In the genomic region with DNA sequence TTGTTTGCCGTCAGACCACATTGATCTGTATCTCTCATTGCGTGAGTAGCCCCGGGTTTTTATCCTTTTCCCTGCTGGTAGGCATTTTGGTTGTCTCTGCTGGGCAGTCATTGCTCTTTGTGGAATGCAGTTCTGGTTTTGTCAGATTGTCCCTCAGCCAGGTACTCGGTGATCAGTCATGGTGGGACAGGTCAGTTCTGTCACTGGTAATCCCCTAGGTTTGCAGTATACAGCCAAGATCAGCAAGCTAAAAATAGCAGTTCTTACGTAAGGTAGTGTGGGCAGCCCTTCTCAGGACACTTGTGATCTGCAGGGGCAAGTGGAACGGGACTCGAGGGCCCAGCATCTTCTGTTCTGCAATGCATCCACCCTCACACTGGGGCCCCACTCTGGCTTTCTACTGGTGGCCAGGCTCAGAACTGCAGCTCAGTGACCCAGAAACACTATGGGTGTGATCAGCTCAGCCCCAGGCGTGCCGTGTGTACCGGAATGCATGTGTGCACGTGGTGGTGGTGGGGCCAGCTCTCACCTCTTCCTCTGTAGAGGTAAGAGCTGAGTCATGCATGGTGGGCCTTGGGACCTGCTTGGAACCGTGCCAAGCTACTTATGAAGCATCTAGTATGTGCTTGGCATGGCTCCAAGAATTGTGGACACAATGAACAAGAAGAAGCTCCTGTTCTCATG, we compare ENCODE assay signal across 8 cellular contexts. TPM values are rescaled to one million over a fixed set of nuclear protein-coding genes. Genes with fewer than 3 reads are reported as not detected.
DNase-seq lines count a peak whose midpoint lies in the region; ATAC-seq and TF ChIP-seq lines count a peak whose summit lies in the region.

No MANE protein-coding gene starts in this region.

- no peak overlapping the region for H4K5ac ChIP-seq in H9 (ENCODE audit: insufficient read length, low read depth, low read length)

- no peak overlapping the region for H2BK120ac ChIP-seq in H9 (ENCODE audit: low read depth, low read length, poor library complexity, severe bottlenecking)

- no peak overlapping the region for H2BK15ac ChIP-seq in H9 (ENCODE audit: low read depth, low read length)

- no peak overlapping the region for H3K4me2 ChIP-seq in H9 (ENCODE audit: insufficient read depth, insufficient read length, low read length)

- H3K9me3 ChIP-seq in H9 (ENCODE audit: control insufficient read depth, low read depth, low read length), result no peaks in the 10 kb centered on the region

- H3K9me3 Mint-ChIP-seq in H9, result no peaks in the 10 kb centered on the region

- peaks cover 2% of the 10 kb centered on the region; the same call in 1 of the 2 replicates for H3K79me2 ChIP-seq in H9 (ENCODE audit: insufficient read depth, low read length)

- peaks cover 3% of the 10 kb centered on the region for H3K79me1 ChIP-seq in H9 (ENCODE audit: insufficient read depth, low read depth, low read length, poor library complexity, severe bottlenecking)

- no peak overlapping the region for H3K56ac ChIP-seq in H9 (ENCODE audit: insufficient read length, low read depth, low read length)

- no peak overlapping the region for H3K4me3 ChIP-seq in fibroblast of the aortic adventitia (ENCODE audit: low read depth, low read length)

- no peak overlapping the region for H4K8ac ChIP-seq in H9 (replicated peaks; ENCODE audit: insufficient read length, low read depth, low read length)

- no peak overlapping the region; a peak in 1 of 5 replicates for H3K4me3 Mint-ChIP-seq in H9

- no peak overlapping the region for H3K4ac ChIP-seq in H9 (ENCODE audit: low read depth, low read length)

- no peak overlapping the region for H3K9ac ChIP-seq in H9 (ENCODE audit: extremely low read depth, insufficient read length, low read length)

- H3K4me1 Mint-ChIP-seq in H9, result peaks cover 9 to 16% of the 10 kb centered on the region in 2 experiments

- H2BK12ac ChIP-seq in H9 (ENCODE audit: insufficient read length, low read depth, low read length), result no peak overlapping the region

- H2AFZ ChIP-seq in H9 (ENCODE audit: low read length), result no peak overlapping the region

- H3K23ac ChIP-seq in H9 (ENCODE audit: insufficient read length, low read depth, low read length), result no peak overlapping the region

- H2AK5ac ChIP-seq in H9 (ENCODE audit: insufficient read length, low read length), result no peak overlapping the region

- H2BK20ac ChIP-seq in H9 (ENCODE audit: low read depth, low read length, poor library complexity, severe bottlenecking), result no peak overlapping the region

- peaks cover 8% of the 10 kb centered on the region; the same call in 1 of the 2 replicates for H3K4me1 ChIP-seq in H9 (ENCODE audit: insufficient read depth, low read length)

- H3K18ac ChIP-seq in H9 (ENCODE audit: insufficient read length, low read depth, low read length), result no peak overlapping the region

- no peak overlapping the region for H2BK5ac ChIP-seq in H9 (ENCODE audit: insufficient read length, low read length)

- H3K27ac ChIP-seq in H9 (ENCODE audit: insufficient read length, low read depth, low read length), result no peak overlapping the region

- H3K23me2 ChIP-seq in H9 (ENCODE audit: insufficient read length, low read depth, low read length, poor library complexity, severe bottlenecking), result peaks cover 2% of the 10 kb centered on the region

- DNase-seq in H9 (no peak), NCI-H1048 (lab: John Stamatoyannopoulos, UW) (peak; percentile 19), activated T-cell treated with anti-CD3 and anti-CD28 coated beads for 1 hour (ENCODE audit: low read depth) (peak; percentile 77), fibroblast of the aortic adventitia (ENCODE audit: low read depth) (peak; percentile 65), T1000 (lab: John Stamatoyannopoulos, UW) (no peak), amniotic stem cell (lab: John Stamatoyannopoulos, UW) (no peak)
- DNase-seq in stimulated activated CD4-positive, alpha-beta T cell treated with anti-CD3 and anti-CD28 coated beads, Interleukin-12 subunit alpha, Interleukin-12 subunit beta, amount 100 ng/mL, for 4 hours, result peak; percentile 70

- H3K14ac ChIP-seq in H9 (ENCODE audit: insufficient read depth, low read length), result no peak overlapping the region

- WGBS in H9 (ENCODE audit: extremely low coverage, insufficient read length, low lambda C conversion rate), result no CpG with 5 or more reads among the region's 12 CpGs

- no peak overlapping the region for H4K91ac ChIP-seq in H9 (ENCODE audit: insufficient read length, low read depth, low read length)

- peak; percentile 43 for ATAC-seq in GM18499 (IDR thresholded peaks at IDR 0.05; ENCODE audit: insufficient read depth, unreplicated experiment)

- no peak overlapping the region for H3T11ph ChIP-seq in H9 (ENCODE audit: low read length)

- H3K27ac Mint-ChIP-seq in H9, result peak overlapping the region in 1 of 3 experiments; percentile 62; a peak in 2 of 7 replicates

- TF ChIP-seq CTCF in H9 (conservative IDR thresholded peaks at IDR 0.05), result peak; percentile 20; the same call in 1 of the 3 replicates
- TF ChIP-seq CTCF in fibroblast of the aortic adventitia (IDR thresholded peaks at IDR 0.05; ENCODE audit: insufficient read depth, low read length), result peak; percentile 42

- no peaks in the 10 kb centered on the region for H3K27me3 ChIP-seq in H9 (ENCODE audit: insufficient read depth, low read length)

- peaks cover 1% of the 10 kb centered on the region for H3K27me3 Mint-ChIP-seq in H9 (ENCODE audit: low read depth)

- H3K36me3 Mint-ChIP-seq in H9 (ENCODE audit: insufficient read depth in 1 of 3, low read depth in 3 of 3), result peaks cover 0 to 13% (median 4%) of the 10 kb centered on the region in 3 experiments; a peak in 5 of 7 replicates

- H4K20me1 ChIP-seq in H9 (ENCODE audit: control insufficient read depth, insufficient read depth, insufficient read length), result no peaks in the 10 kb centered on the region

RNA-seq across cellular contexts. Expression of a gene that starts 6.3 kb away (rescaled TPM):
- 4.9 and 5.0 TPM in 2 replicates for total RNA-seq in H9 (2021)
- 29.4 and 49.8 TPM in 2 replicates for total RNA-seq in fibroblast of the aortic adventitia (ENCODE audit: low replicate concordance)

RNA-seq across cellular contexts. Expression of a gene that starts 43.5 kb away (rescaled TPM):
- 17.2 and 17.5 TPM in 2 replicates for total RNA-seq in H9 (2021)
- total RNA-seq in fibroblast of the aortic adventitia (ENCODE audit: low replicate concordance), result 10.1 and 24.0 TPM in 2 replicates

Comparison
In these comparisons a context has a peak if more than half of its experiments do, and no peak if none do; other contexts are left out.
1. DNase-seq: peak in NCI-H1048 (single experiment), activated T-cell treated with anti-CD3 and anti-CD28 coated beads for 1 hour (single experiment), fibroblast of the aortic adventitia (single experiment) and stimulated activated CD4-positive, alpha-beta T cell treated with anti-CD3 and anti-CD28 coated beads, Interleukin-12 subunit alpha, Interleukin-12 subunit beta, amount 100 ng/mL, for 4 hours (single experiment); none in H9 (single experiment), T1000 (single experiment) and amniotic stem cell (single experiment).